ENCODE assay signal across 10 cellular contexts in the genomic region with DNA sequence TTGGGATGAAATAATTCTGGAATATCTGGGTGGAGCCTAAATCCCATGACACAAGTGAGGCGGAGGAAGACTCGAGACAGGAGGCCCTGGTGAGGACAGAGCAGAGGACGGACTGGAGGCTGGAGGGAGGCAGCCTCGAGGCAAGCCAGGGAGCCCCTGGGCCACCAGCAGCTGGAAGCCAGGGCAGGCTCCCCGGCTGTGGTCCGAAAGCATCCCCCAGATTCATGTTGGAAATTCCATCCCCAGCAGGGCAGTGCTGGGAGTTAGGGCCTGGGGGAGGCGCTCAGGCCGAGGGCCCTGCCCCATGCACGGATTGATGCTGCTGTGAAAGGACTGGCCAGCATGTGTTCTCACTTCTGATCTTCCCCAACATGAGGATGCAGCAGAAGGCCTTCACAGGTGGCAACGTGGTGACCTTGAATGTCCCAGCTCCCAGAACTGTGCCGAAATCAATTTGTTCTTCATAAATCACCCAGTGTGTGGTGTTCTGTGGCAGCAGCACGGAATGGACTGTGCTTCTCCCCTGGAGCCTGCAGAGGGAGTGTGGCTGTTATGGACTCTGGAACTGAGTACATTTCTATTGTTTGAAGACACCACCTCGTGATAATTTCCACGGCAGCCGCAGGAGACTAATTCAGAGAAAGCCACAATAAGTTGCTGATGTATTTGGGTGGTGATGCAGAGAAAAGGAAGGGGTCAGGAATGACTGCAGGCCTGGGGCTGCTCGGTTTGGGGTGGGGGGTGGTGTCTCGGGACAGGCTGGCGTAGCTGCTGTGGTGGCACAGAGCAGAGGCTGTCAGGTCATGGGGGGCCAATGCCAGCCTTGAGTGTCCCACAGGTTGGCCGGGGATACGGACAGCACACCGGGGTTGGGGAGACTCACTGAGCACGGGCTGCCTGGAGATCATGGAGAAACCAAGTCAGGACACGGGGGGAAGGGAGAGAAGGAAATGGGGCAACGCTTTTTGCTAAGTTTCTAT. TPM values are rescaled to one million over a fixed set of nuclear protein-coding genes. Genes with fewer than 3 reads are reported as not detected.
DNase-seq lines count a peak whose midpoint lies in the region; ATAC-seq and TF ChIP-seq lines count a peak whose summit lies in the region.
"Had no signal": no experiment of that assay in that cellular context is flagged by ENCODE, and none has a peak within 500 bp of the region (broad histone marks: within the 10 kb centered on the region; RNA-seq: fewer than 3 reads in every experiment).

No MANE protein-coding gene starts in this region.

- no peaks in the 10 kb centered on the region for H3K27me3 ChIP-seq in endodermal cell (ENCODE audit: control insufficient read depth, insufficient read depth, low read length, poor library complexity, severe bottlenecking)
- H3K27me3 ChIP-seq: BLaER1 had no signal

- peaks cover 16% of the 10 kb centered on the region for H3K9me3 Mint-ChIP-seq in endodermal cell
- peaks cover 7% of the 10 kb centered on the region for H3K9me3 Mint-ChIP-seq in progenitor cell of endocrine pancreas (ENCODE audit: low read depth)

- no peak for TF ChIP-seq POLR2A in NB4 (IDR thresholded peaks at IDR 0.05; ENCODE audit: extremely low read depth, insufficient read length)

- H3K27ac ChIP-seq in endodermal cell (ENCODE audit: low read depth, low read length), result peak overlapping the region; percentile 17
- H3K27ac ChIP-seq: BLaER1 had no signal

- H3K36me3 Mint-ChIP-seq in endodermal cell (ENCODE audit: low read depth) (peaks cover 82% of the 10 kb centered on the region), progenitor cell of endocrine pancreas (ENCODE audit: insufficient read depth) (peaks cover 53% of the 10 kb centered on the region)

- WGBS in endodermal cell (ENCODE audit: insufficient coverage in 1 of 2, insufficient read length in 1 of 2), 2 experiments, result 96 to 97% methylated on average over 22 to 24 of the region's 24 CpGs

- H3K27me3 Mint-ChIP-seq in endodermal cell (ENCODE audit: insufficient read depth) (no peaks in the 10 kb centered on the region), progenitor cell of endocrine pancreas (no peaks in the 10 kb centered on the region)

- H3K4me1 Mint-ChIP-seq in endodermal cell, result peaks cover 6% of the 10 kb centered on the region
- H3K4me1 Mint-ChIP-seq in progenitor cell of endocrine pancreas (ENCODE audit: low read depth), result peaks cover 10% of the 10 kb centered on the region

- H3K9ac ChIP-seq in endodermal cell (ENCODE audit: extremely low read depth, low read length, poor library complexity, severe bottlenecking), result no peak overlapping the region
- H3K9ac ChIP-seq: BLaER1 had no signal

- peaks cover 8% of the 10 kb centered on the region for H3K9me3 ChIP-seq in endodermal cell (ENCODE audit: control insufficient read depth, low read length)
- H3K9me3 ChIP-seq: BLaER1 had no signal

- no peaks in the 10 kb centered on the region for H3K4me1 ChIP-seq in endodermal cell (ENCODE audit: control insufficient read depth, insufficient read depth, low read length)

- no peak for ATAC-seq in HG03565 (IDR thresholded peaks at IDR 0.05; ENCODE audit: unreplicated experiment)
- ATAC-seq in HG02970 (IDR thresholded peaks at IDR 0.05; ENCODE audit: low FRiP score, unreplicated experiment), result no peak

- TF ChIP-seq CTCF in NB4 (IDR thresholded peaks at IDR 0.05; ENCODE audit: low read depth, low read length), result peak; percentile 49
- TF ChIP-seq CTCF in endodermal cell (conservative IDR thresholded peaks at IDR 0.05), result peak; percentile 56
- peak; percentile 54 for TF ChIP-seq CTCF in progenitor cell of endocrine pancreas (IDR thresholded peaks at IDR 0.05; ENCODE audit: unreplicated experiment)

- H3K4me3 ChIP-seq in NB4 (ENCODE audit: low read depth, low read length) (no peak overlapping the region), endodermal cell (ENCODE audit: low read length) (no peak overlapping the region)
- H3K4me3 ChIP-seq: BLaER1 had no signal

- peak; percentile 7 for DNase-seq in NCI-H82 (lab: John Stamatoyannopoulos, UW)
- DNase-seq in NCI-H82 treated with DMSO at 0.1 percent for 48 hours (lab: John Stamatoyannopoulos, UW; ENCODE audit: unreplicated experiment), result no peak
- DNase-seq in NB4 (ENCODE audit: low read depth), result peak; percentile 54
- no peak for DNase-seq in endodermal cell
- no peak for DNase-seq in progenitor cell of endocrine pancreas (ENCODE audit: low spot score, unreplicated experiment)
- DNase-seq in inferior parietal cortex (ENCODE audit: extremely low spot score), result no peak
- DNase-seq: cortex of kidney had no signal

- H3K4me3 Mint-ChIP-seq in endodermal cell, result no peak overlapping the region
- H3K4me3 Mint-ChIP-seq in progenitor cell of endocrine pancreas (ENCODE audit: low read depth), result no peak overlapping the region

- peaks cover 66% of the 10 kb centered on the region for H3K36me3 ChIP-seq in endodermal cell (ENCODE audit: control insufficient read depth, insufficient read depth, low read length)

- H3K27ac Mint-ChIP-seq in endodermal cell (no peak overlapping the region), progenitor cell of endocrine pancreas (peak overlapping the region; percentile 94)

RNA-seq across cellular contexts. Expression of a gene that starts 56.9 kb away (rescaled TPM):
- total RNA-seq in endodermal cell, result 10 to 100 TPM; 53.1 to 64.0 TPM
- polyA plus RNA-seq in endodermal cell (2013, experiment 1 of 2), result 64.4 TPM
- 55.3 TPM for polyA plus RNA-seq in endodermal cell (2013, experiment 2 of 2)
- 79.8 and 87.9 TPM in 2 replicates for total RNA-seq in progenitor cell of endocrine pancreas

Comparison
In these comparisons a context has a peak if more than half of its experiments do, and no peak if none do; other contexts are left out.
1. DNase-seq: peak in NCI-H82 (single experiment) and NB4 (single experiment); none in NCI-H82 treated with DMSO at 0.1 percent for 48 hours (single experiment), endodermal cell (single experiment), progenitor cell of endocrine pancreas (single experiment) and inferior parietal cortex (single experiment).
2. Peak in every context shown above with its lines, with median percentiles within 50 percentile points of each other: CTCF ChIP-seq.